In genomic region chr1:10704383-10704882, GRCh38 we compare ENCODE assay signal across 19 cellular contexts.
DNase-seq lines count a peak whose midpoint lies in the region; ATAC-seq, FAIRE-seq and TF ChIP-seq lines count a peak whose summit lies in the region.
"Had no signal": no experiment of that assay in that cellular context is flagged by ENCODE, and none has a peak within 500 bp of the region (broad histone marks: within the 10 kb centered on the region; RNA-seq: fewer than 3 reads in every experiment).

No MANE protein-coding gene starts in this region.

- H2BK20ac ChIP-seq in H1 (ENCODE audit: low read length): peak overlapping the region; percentile 99; the same call in 1 of the 2 replicates

- H3K4ac ChIP-seq in H1 (replicated peaks; ENCODE audit: insufficient read length, low read depth, low read length) (peak overlapping the region; percentile 57), mesendoderm (ENCODE audit: low read depth, low read length) (no peak overlapping the region)

- H3K36me3 Mint-ChIP-seq in MCF 10A (ENCODE audit: insufficient read depth, unreplicated experiment): peaks cover 7% of the 10 kb centered on the region
- H3K36me3 Mint-ChIP-seq: activated naive CD8-positive, alpha-beta T cell treated with anti-CD3 and anti-CD28 coated beads for 36 hours; CD4-positive, CD25-positive, alpha-beta regulatory T cell had no signal

- H3K56ac ChIP-seq in H1 (replicated peaks; ENCODE audit: insufficient read length, low read depth, low read length): no peak overlapping the region
- H3K56ac ChIP-seq in mesendoderm (ENCODE audit: low read length): peak overlapping the region; percentile 77

- ATAC-seq in upper lobe of left lung (ENCODE audit: low FRiP score in 2 of 2): no peak

- H4K20me1 ChIP-seq in H1 (replicated peaks in 1 of 2; ENCODE audit: control insufficient read depth in 1 of 2, insufficient read depth in 2 of 2, low read length in 2 of 2): no peaks in the 10 kb centered on the region

- H3K27me3 Mint-ChIP-seq in MCF 10A (ENCODE audit: insufficient read depth, unreplicated experiment): no peaks in the 10 kb centered on the region

- H2AK5ac ChIP-seq in H1 (ENCODE audit: low read depth, low read length) (0 out of 2 replicates have a peak overlapping the region, but pooled peaks have one; percentile 75), mesendoderm (ENCODE audit: low read length) (no peak overlapping the region)

- CTCF ChIA-PET in MCF 10A (lab: Yijun Ruan, JAX) (no interaction called here), H1 (lab: Charles Lee; ENCODE audit: partially characterized antibody) (interaction anchor here (1.2 to 1.3 kb wide), 2 partner anchors 12 to 94 kb away, joined by 3 to 4 read pairs; no protein-coding TSS in a partner anchor)

- H3K36me3 ChIP-seq in breast epithelium (no peaks in the 10 kb centered on the region), H1 (ENCODE audit: control insufficient read depth in 2 of 4, insufficient read depth in 4 of 4, low read length in 3 of 4) (no peaks in the 10 kb centered on the region), mesendoderm (ENCODE audit: control insufficient read depth, insufficient read depth, low read length) (no peaks in the 10 kb centered on the region), upper lobe of left lung (no peaks in the 10 kb centered on the region)
- H3K36me3 ChIP-seq in effector memory CD4-positive, alpha-beta T cell (ENCODE audit: control insufficient read depth, insufficient read depth, low read length): no peaks in the 10 kb centered on the region

- H2BK5ac ChIP-seq in H1 (ENCODE audit: low read depth, low read length): peak overlapping the region; percentile 81; the same call in 1 of the 2 replicates
- H2BK5ac ChIP-seq in mesendoderm (ENCODE audit: low read length): no peak overlapping the region

- DNase-seq in breast epithelium (ENCODE audit: low spot score in 2 of 2) (peak in 1 of 2 donors; percentile 82), MCF 10A (ENCODE audit: unreplicated experiment) (no peak), H1 (ENCODE audit: low read depth in 1 of 2, low spot score in 2 of 2) (peak; percentile 34 to 86), mesendoderm (peak; percentile 60), upper lobe of left lung (peak in 1 of 2 donors; percentile 82), ureter (ENCODE audit: low spot score) (no peak)
- no peak for DNase-seq in activated CD8-positive, alpha-beta memory T cell treated with anti-CD3 and anti-CD28 coated beads, Interleukin-2, amount 50 U/mL, for 48 hours
- DNase-seq in effector memory CD4-positive, alpha-beta T cell: no peak
- DNase-seq: activated CD4-positive, alpha-beta T cell treated with anti-CD3 and anti-CD28 coated beads, Interleukin-2, amount 10 ng/mL, durations not matched to agents 24 days and 14 days; activated naive CD8-positive, alpha-beta T cell treated with anti-CD3 and anti-CD28 coated beads for 36 hours; activated T-cell treated with anti-CD3 and anti-CD28 coated beads, Interleukin-2, amount 50 U/mL, for 1 hour; CD4-positive, CD25-positive, alpha-beta regulatory T cell; central memory CD4-positive, alpha-beta T cell; left colon; MM.1S; NCI-H2081; SHP77 treated with DMSO at 0.1 percent for 48 hours had no signal

- peak in 1 of 2 experiments; percentile 8; a peak in 1 of 4 replicates for TF ChIP-seq RAD21 in H1 (IDR thresholded peaks at IDR 0.05 in 1 of 2, conservative IDR thresholded peaks at IDR 0.05 in 1 of 2; ENCODE audit: low read depth in 2 of 2, low read length in 2 of 2)

- POLR2A ChIA-PET in MCF 10A (lab: Yijun Ruan, JAX): no interaction called here
- POLR2A ChIA-PET in H1 (lab: Charles Lee; ENCODE audit: partially characterized antibody): interaction anchor here (1.0 to 2.4 kb wide), 5 partner anchors 9 to 110 kb away, joined by 3 to 9 read pairs (median 3); no protein-coding TSS in a partner anchor

- no peaks in the 10 kb centered on the region for H3K27me3 ChIP-seq in breast epithelium
- H3K27me3 ChIP-seq in H1 (replicated peaks in 1 of 4; ENCODE audit: control insufficient read depth in 3 of 4, extremely low read depth in 1 of 4, insufficient read depth in 3 of 4, low read length in 3 of 4): peaks cover 0 to 10% (median 4%) of the 10 kb centered on the region in 4 experiments; a peak in 2 of 7 replicates
- H3K27me3 ChIP-seq in mesendoderm (ENCODE audit: insufficient read depth, low read length, poor library complexity): no peaks in the 10 kb centered on the region
- no peaks in the 10 kb centered on the region for H3K27me3 ChIP-seq in upper lobe of left lung
- no peaks in the 10 kb centered on the region for H3K27me3 ChIP-seq in effector memory CD4-positive, alpha-beta T cell (replicated peaks; ENCODE audit: control insufficient read depth, insufficient read depth, low read length, poor library complexity, severe bottlenecking)

- H3K9me3 Mint-ChIP-seq in MCF 10A (ENCODE audit: unreplicated experiment): no peaks in the 10 kb centered on the region
- H3K9me3 Mint-ChIP-seq: activated CD4-positive, alpha-beta T cell treated with anti-CD3 and anti-CD28 coated beads, Interleukin-2, amount 10 ng/mL, durations not matched to agents 24 days and 14 days; activated naive CD8-positive, alpha-beta T cell treated with anti-CD3 and anti-CD28 coated beads for 36 hours; CD4-positive, CD25-positive, alpha-beta regulatory T cell had no signal

- H4K91ac ChIP-seq in H1 (replicated peaks; ENCODE audit: insufficient read length, low read length): peak overlapping the region; percentile 94

- TF ChIP-seq POLR2A in breast epithelium (IDR thresholded peaks at IDR 0.05): no peak
- TF ChIP-seq POLR2A in H1 (IDR thresholded peaks at IDR 0.05; ENCODE audit: control extremely low read depth in 1 of 2, low read depth in 2 of 2, low read length in 2 of 2): peak in 1 of 2 experiments; percentile 64; a peak in 1 of 3 replicates
- TF ChIP-seq POLR2A in upper lobe of left lung (IDR thresholded peaks at IDR 0.05): no peak

- H3K27ac ChIP-seq in breast epithelium (peak overlapping the region; percentile 68 to 72), H1 (ENCODE audit: low read depth, low read length) (peak overlapping the region; percentile 26; the same call in 1 of the 2 replicates), mesendoderm (ENCODE audit: low read depth, low read length) (no peak overlapping the region), upper lobe of left lung (peak overlapping the region in 3 of 4 donors; percentile 7 to 27 (median 21))
- no peak overlapping the region for H3K27ac ChIP-seq in effector memory CD4-positive, alpha-beta T cell (ENCODE audit: insufficient read depth, low read length, poor library complexity, severe bottlenecking)

- H3K9ac ChIP-seq in H1 (replicated peaks in 1 of 4; ENCODE audit: extremely low read depth in 1 of 4, low read depth in 3 of 4, low read length in 3 of 4) (peak overlapping the region in 3 of 4 experiments; percentile 57 to 63 (median 58); a peak in 5 of 7 replicates), mesendoderm (ENCODE audit: low read length) (peak overlapping the region; percentile 58)

- H3K23ac ChIP-seq in H1 (ENCODE audit: insufficient read length) (no peak overlapping the region), mesendoderm (ENCODE audit: low read length) (no peak overlapping the region)

- peaks cover 0 to 6% of the 10 kb centered on the region in 2 donors for H3K4me1 ChIP-seq in breast epithelium
- H3K4me1 ChIP-seq in H1 (replicated peaks in 1 of 4; ENCODE audit: control insufficient read depth in 3 of 4, insufficient read depth in 4 of 4, low read length in 3 of 4): peaks cover 5 to 25% (median 18%) of the 10 kb centered on the region in 4 experiments
- H3K4me1 ChIP-seq in mesendoderm (ENCODE audit: control insufficient read depth, low read depth, low read length): peaks cover 4% of the 10 kb centered on the region
- H3K4me1 ChIP-seq in upper lobe of left lung: peaks cover 3 to 19% (median 11%) of the 10 kb centered on the region in 4 donors
- no peaks in the 10 kb centered on the region for H3K4me1 ChIP-seq in effector memory CD4-positive, alpha-beta T cell (ENCODE audit: control insufficient read depth, insufficient read depth, low read length, poor library complexity, severe bottlenecking)

- H2AFZ ChIP-seq in H1 (ENCODE audit: low read length): 0 out of 2 replicates have a peak overlapping the region, but pooled peaks have one; percentile 7

- no peaks in the 10 kb centered on the region for H3K79me2 ChIP-seq in H1 (ENCODE audit: control insufficient read depth in 1 of 2, insufficient read depth in 2 of 2, low read length in 2 of 2)
- no peaks in the 10 kb centered on the region for H3K79me2 ChIP-seq in mesendoderm (ENCODE audit: control insufficient read depth, insufficient read depth, low read length)

- peak overlapping the region; percentile 54 to 78 for H3K4me2 ChIP-seq in H1 (ENCODE audit: insufficient read depth in 1 of 2, low read depth in 2 of 2, low read length in 2 of 2)
- peak overlapping the region; percentile 44 for H3K4me2 ChIP-seq in mesendoderm (ENCODE audit: low read length)

- peak overlapping the region; percentile 63 for H4K5ac ChIP-seq in H1 (ENCODE audit: insufficient read length, low read depth, low read length)
- no peak overlapping the region for H4K5ac ChIP-seq in mesendoderm (ENCODE audit: low read length)

- H2BK120ac ChIP-seq in H1 (replicated peaks; ENCODE audit: low read depth, low read length) (no peak overlapping the region), mesendoderm (ENCODE audit: low read depth, low read length) (no peak overlapping the region)

- H3K27ac Mint-ChIP-seq in MCF 10A (ENCODE audit: low read depth, unreplicated experiment): no peak overlapping the region
- H3K27ac Mint-ChIP-seq: activated CD4-positive, alpha-beta T cell treated with anti-CD3 and anti-CD28 coated beads, Interleukin-2, amount 10 ng/mL, durations not matched to agents 24 days and 14 days; activated naive CD8-positive, alpha-beta T cell treated with anti-CD3 and anti-CD28 coated beads for 36 hours; CD4-positive, CD25-positive, alpha-beta regulatory T cell had no signal

- peak overlapping the region; percentile 87 for H4K8ac ChIP-seq in H1 (ENCODE audit: extremely low read depth, insufficient read depth, low read length)
- H4K8ac ChIP-seq in mesendoderm (ENCODE audit: low read depth, low read length): no peak overlapping the region

- H2BK12ac ChIP-seq in H1 (ENCODE audit: low read depth, low read length): peak overlapping the region; percentile 97; the same call in 1 of the 2 replicates

- H3K9me3 ChIP-seq in breast epithelium: no peaks in the 10 kb centered on the region
- no peaks in the 10 kb centered on the region for H3K9me3 ChIP-seq in H1 (ENCODE audit: insufficient read depth in 2 of 2, low read depth in 1 of 2, low read length in 1 of 2)
- H3K9me3 ChIP-seq in upper lobe of left lung: no peaks in the 10 kb centered on the region
- H3K9me3 ChIP-seq in effector memory CD4-positive, alpha-beta T cell (ENCODE audit: control insufficient read depth, low read length): no peaks in the 10 kb centered on the region

- H3K4me3 Mint-ChIP-seq in MCF 10A (ENCODE audit: unreplicated experiment): no peak overlapping the region
- H3K4me3 Mint-ChIP-seq: activated CD4-positive, alpha-beta T cell treated with anti-CD3 and anti-CD28 coated beads, Interleukin-2, amount 10 ng/mL, durations not matched to agents 24 days and 14 days; activated naive CD8-positive, alpha-beta T cell treated with anti-CD3 and anti-CD28 coated beads for 36 hours; CD4-positive, CD25-positive, alpha-beta regulatory T cell had no signal

- peaks cover 10% of the 10 kb centered on the region for H3K4me1 Mint-ChIP-seq in MCF 10A (ENCODE audit: insufficient read depth, unreplicated experiment)
- H3K4me1 Mint-ChIP-seq: activated CD4-positive, alpha-beta T cell treated with anti-CD3 and anti-CD28 coated beads, Interleukin-2, amount 10 ng/mL, durations not matched to agents 24 days and 14 days; activated naive CD8-positive, alpha-beta T cell treated with anti-CD3 and anti-CD28 coated beads for 36 hours; CD4-positive, CD25-positive, alpha-beta regulatory T cell had no signal

- H3K18ac ChIP-seq in H1 (ENCODE audit: extremely low read depth, low read length) (peak overlapping the region; percentile 96; the same call in 1 of the 2 replicates), mesendoderm (ENCODE audit: low read length) (peak overlapping the region; percentile 15)

- intact Hi-C loops in breast epithelium (cut with DNase I; ENCODE audit: low total_unique reads): no loop called here
- intact Hi-C loops in MCF 10A (cut with micrococcal nuclease): no loop called here

- no peaks in the 10 kb centered on the region for H3K79me1 ChIP-seq in H1 (ENCODE audit: low read depth, low read length)
- H3K79me1 ChIP-seq in mesendoderm (ENCODE audit: low read length): no peaks in the 10 kb centered on the region

- no TSS peak for BruUV-seq in MCF 10A (replicated peaks; lab: Mats Ljungman, UMichigan)

- H3K14ac ChIP-seq in H1 (ENCODE audit: insufficient read length): no peak overlapping the region

- FAIRE-seq in H1 (lab: Jason Lieb, UNC): no peak
- FAIRE-seq: endothelial cell of umbilical vein, GM19239 had no signal

- WGBS in H1 (ENCODE audit: extremely low coverage in 1 of 2, insufficient coverage in 1 of 2, insufficient read length in 1 of 2, insufficient replicate concordance in 2 of 2, low coverage in 1 of 2, low lambda C conversion rate in 2 of 2, missing lambda C conversion rate in 1 of 2), 2 experiments: 3% methylated on average over 34 of the region's 43 CpGs; no CpG with 5 or more reads in 1 of the 2 experiments
- WGBS in mesendoderm (ENCODE audit: extremely low coverage, insufficient coverage, low lambda C conversion rate): no CpG with 5 or more reads among the region's 43 CpGs
- 68 to 73% methylated on average over 28 to 43 of the region's 43 CpGs for WGBS in upper lobe of left lung, 2 donors

- 0 out of 2 replicates have a peak overlapping the region, but pooled peaks have one; percentile 53 for H2BK15ac ChIP-seq in H1 (ENCODE audit: low read length)
- no peak overlapping the region for H2BK15ac ChIP-seq in mesendoderm (replicated peaks; ENCODE audit: low read depth)

- TF ChIP-seq EP300 in H1 (IDR thresholded peaks at IDR 0.05; ENCODE audit: borderline replicate concordance in 1 of 2, low read depth in 2 of 2, low read length in 2 of 2) (no peak; a peak in 1 of 3 replicates), upper lobe of left lung (IDR thresholded peaks at IDR 0.05) (no peak)

- no peak overlapping the region for H3K4me3 ChIP-seq in breast epithelium
- H3K4me3 ChIP-seq in H1 (ENCODE audit: extremely low read depth in 1 of 4, insufficient read depth in 2 of 4, low read depth in 3 of 4, low read length in 4 of 4): peak overlapping the region; percentile 1 to 52 (median 30); a peak in 7 of 8 replicates
- H3K4me3 ChIP-seq in mesendoderm (ENCODE audit: low read length): no peak overlapping the region
- peak overlapping the region in 2 of 4 donors; percentile 6 to 20 for H3K4me3 ChIP-seq in upper lobe of left lung
- H3K4me3 ChIP-seq in effector memory CD4-positive, alpha-beta T cell (ENCODE audit: insufficient read depth, low read depth, low read length, poor library complexity, severe bottlenecking): no peak overlapping the region

- TF ChIP-seq CTCF in breast epithelium (IDR thresholded peaks at IDR 0.05) (no peak), MCF 10A (IDR thresholded peaks at IDR 0.05; ENCODE audit: unreplicated experiment) (no peak), H1 (IDR thresholded peaks at IDR 0.05; ENCODE audit: control extremely low read depth in 1 of 3, insufficient read depth in 1 of 3, low read depth in 1 of 3, low read length in 3 of 3) (no peak), upper lobe of left lung (IDR thresholded peaks at IDR 0.05) (no peak)

- H3K23me2 ChIP-seq in H1 (ENCODE audit: low read depth, low read length): peaks cover 4% of the 10 kb centered on the region; the same call in 1 of the 2 replicates

Comparison
In these comparisons a context has a peak if more than half of its experiments do, and no peak if none do; other contexts are left out.
1. DNase-seq: peak in H1 (2 of 2) and mesendoderm (single experiment); none in MCF 10A (single experiment), activated CD8-positive, alpha-beta memory T cell treated with anti-CD3 and anti-CD28 coated beads, Interleukin-2, amount 50 U/mL, for 48 hours (single experiment), ureter (single experiment) and effector memory CD4-positive, alpha-beta T cell (0 of 3).
2. H3K27ac ChIP-seq: peak in breast epithelium (2 of 2), H1 (single experiment) and upper lobe of left lung (3 of 4); none in mesendoderm (single experiment) and effector memory CD4-positive, alpha-beta T cell (single experiment).
3. H3K4me3 ChIP-seq: peak in H1 (4 of 4); none in breast epithelium (0 of 3), mesendoderm (single experiment) and effector memory CD4-positive, alpha-beta T cell (single experiment).